ENCODE assay signal across 1 cellular context in the genomic region with DNA sequence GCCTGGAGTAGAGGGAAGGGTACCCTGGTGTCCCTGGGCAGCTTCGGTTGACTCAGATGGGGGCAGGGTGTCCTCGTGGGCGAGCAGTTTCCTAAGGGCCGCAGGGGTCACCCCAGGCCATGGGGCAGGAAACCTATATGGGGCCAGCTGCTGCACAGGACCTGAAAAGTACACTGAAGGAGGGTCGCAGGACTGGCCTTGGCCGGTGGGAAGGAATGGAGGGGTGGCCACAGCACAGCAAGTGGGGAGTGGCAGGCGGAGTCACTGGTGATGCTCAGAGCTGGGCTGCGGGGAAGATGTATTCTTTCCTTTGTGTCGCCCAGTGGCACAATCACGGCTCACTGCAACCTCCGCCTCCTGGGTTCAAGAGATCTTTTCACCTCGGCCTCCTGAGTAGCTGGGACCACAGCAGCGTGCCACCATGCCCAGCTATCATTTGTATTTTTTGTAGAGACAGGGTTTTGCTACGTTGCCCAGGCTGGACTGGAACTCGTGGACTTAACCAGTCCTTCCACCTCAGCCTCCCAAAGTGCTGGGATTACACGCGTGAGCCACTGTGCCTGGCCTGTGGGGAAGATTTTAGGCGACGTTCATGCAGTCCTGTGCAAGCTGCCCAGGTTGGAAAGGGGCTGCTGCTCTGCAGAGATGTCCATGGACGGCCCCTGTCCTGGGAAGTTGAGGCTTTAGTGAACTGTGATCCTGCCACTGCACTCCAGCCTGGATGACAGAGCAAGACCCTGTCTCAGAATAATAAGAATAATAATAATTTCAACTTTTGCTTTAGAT.
TF ChIP-seq lines count a peak whose summit lies in the region.

No MANE protein-coding gene starts in this region.

TF ChIP-seq in GM23338, 12 proteins besides CTCF, POLR2A, EP300 and RAD21 (continued from another document):
- TF ChIP-seq, protein P1, sequence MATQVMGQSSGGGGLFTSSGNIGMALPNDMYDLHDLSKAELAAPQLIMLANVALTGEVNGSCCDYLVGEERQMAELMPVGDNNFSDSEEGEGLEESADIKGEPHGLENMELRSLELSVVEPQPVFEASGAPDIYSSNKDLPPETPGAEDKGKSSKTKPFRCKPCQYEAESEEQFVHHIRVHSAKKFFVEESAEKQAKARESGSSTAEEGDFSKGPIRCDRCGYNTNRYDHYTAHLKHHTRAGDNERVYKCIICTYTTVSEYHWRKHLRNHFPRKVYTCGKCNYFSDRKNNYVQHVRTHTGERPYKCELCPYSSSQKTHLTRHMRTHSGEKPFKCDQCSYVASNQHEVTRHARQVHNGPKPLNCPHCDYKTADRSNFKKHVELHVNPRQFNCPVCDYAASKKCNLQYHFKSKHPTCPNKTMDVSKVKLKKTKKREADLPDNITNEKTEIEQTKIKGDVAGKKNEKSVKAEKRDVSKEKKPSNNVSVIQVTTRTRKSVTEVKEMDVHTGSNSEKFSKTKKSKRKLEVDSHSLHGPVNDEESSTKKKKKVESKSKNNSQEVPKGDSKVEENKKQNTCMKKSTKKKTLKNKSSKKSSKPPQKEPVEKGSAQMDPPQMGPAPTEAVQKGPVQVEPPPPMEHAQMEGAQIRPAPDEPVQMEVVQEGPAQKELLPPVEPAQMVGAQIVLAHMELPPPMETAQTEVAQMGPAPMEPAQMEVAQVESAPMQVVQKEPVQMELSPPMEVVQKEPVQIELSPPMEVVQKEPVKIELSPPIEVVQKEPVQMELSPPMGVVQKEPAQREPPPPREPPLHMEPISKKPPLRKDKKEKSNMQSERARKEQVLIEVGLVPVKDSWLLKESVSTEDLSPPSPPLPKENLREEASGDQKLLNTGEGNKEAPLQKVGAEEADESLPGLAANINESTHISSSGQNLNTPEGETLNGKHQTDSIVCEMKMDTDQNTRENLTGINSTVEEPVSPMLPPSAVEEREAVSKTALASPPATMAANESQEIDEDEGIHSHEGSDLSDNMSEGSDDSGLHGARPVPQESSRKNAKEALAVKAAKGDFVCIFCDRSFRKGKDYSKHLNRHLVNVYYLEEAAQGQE (IDR thresholded peaks at IDR 0.05; ENCODE audit: unreplicated experiment) = no peak
- TF ChIP-seq NANOG (IDR thresholded peaks at IDR 0.05; ENCODE audit: borderline replicate concordance) (no peak), JUNB (IDR thresholded peaks at IDR 0.05; ENCODE audit: unreplicated experiment) (no peak)
